ENCODE assay signal across 8 cellular contexts in genomic region chr1:154974808-154975408, GRCh38. TPM values are rescaled to one million over a fixed set of nuclear protein-coding genes. Genes with fewer than 3 reads are reported as not detected.
DNase-seq lines count a peak whose midpoint lies in the region; ATAC-seq, FAIRE-seq and TF ChIP-seq lines count a peak whose summit lies in the region.

No MANE protein-coding gene starts in this region.

- DNase-seq in BE2C (peak; percentile 94), GM19239 (ENCODE audit: insufficient read length, low spot score) (peak; percentile 65), NCI-H446 treated with DMSO at 0.1 percent for 48 hours (lab: John Stamatoyannopoulos, UW) (peak; percentile 96), colonic mucosa (peak; percentile 98)
- DNase-seq in activated CD4-positive, CD25-positive, alpha-beta regulatory T cell treated with anti-CD3 and anti-CD28 coated beads, Interleukin-2, amount 50 U/mL, for 72 hours: peak; percentile 92
- peak; percentile 88 to 90 for DNase-seq in stimulated activated CD4-positive, alpha-beta T cell treated with anti-CD3 and anti-CD28 coated beads, Interleukin-1b, Interleukin-23, amount 100 ng/mL, for 4 hours (ENCODE audit: low read depth in 2 of 2)

- no peak for FAIRE-seq in GM19239 (lab: Jason Lieb, UNC)

- H3K9ac ChIP-seq in colonic mucosa (ENCODE audit: low read depth in 2 of 2, low read length in 2 of 2): peak overlapping the region; percentile 53 to 99

- H3K4me1 ChIP-seq in BE2C: peaks cover 26% of the 10 kb centered on the region
- peaks cover 21% of the 10 kb centered on the region for H3K4me1 ChIP-seq in colonic mucosa

- H3K9me3 ChIP-seq in BE2C (no peaks in the 10 kb centered on the region), colonic mucosa (no peaks in the 10 kb centered on the region)

- H3K4me3 ChIP-seq in BE2C (ENCODE audit: low read depth, low read length): peak overlapping the region; percentile 85
- H3K4me3 ChIP-seq in colonic mucosa: peak overlapping the region; percentile 51

- no peak for TF ChIP-seq CTCF in BE2C (IDR thresholded peaks at IDR 0.05; ENCODE audit: low read depth, low read length)
- no peak for TF ChIP-seq CTCF in colonic mucosa (IDR thresholded peaks at IDR 0.05)

- H3K36me3 ChIP-seq in BE2C (peaks cover 9% of the 10 kb centered on the region), colonic mucosa (no peaks in the 10 kb centered on the region)

- H3K27me3 ChIP-seq in BE2C: no peaks in the 10 kb centered on the region
- no peaks in the 10 kb centered on the region for H3K27me3 ChIP-seq in colonic mucosa
- no peaks in the 10 kb centered on the region for H3K27me3 ChIP-seq in layer of hippocampus (ENCODE audit: control insufficient read depth, insufficient read depth, low read length)

- peak overlapping the region; percentile 96 for H3K27ac ChIP-seq in colonic mucosa
- H3K27ac ChIP-seq in layer of hippocampus (ENCODE audit: low read depth, low read length): peak overlapping the region; percentile 98

- ATAC-seq in HG03432 (IDR thresholded peaks at IDR 0.05; ENCODE audit: unreplicated experiment): peak; percentile 47

- intact Hi-C loops in colonic mucosa (cut with DNase I): no loop called here

RNA-seq across cellular contexts. Expression of gene CKS1B, which starts 0.4 kb away (rescaled TPM):
- polyA plus RNA-seq in BE2C (2012; ENCODE audit: insufficient read depth, insufficient read length, low read depth): 129 TPM
- total RNA-seq in colonic mucosa: 10 to 100 TPM; 49.5 to 76.5 TPM

RNA-seq across cellular contexts. Expression of gene SHC1, which starts 4.4 kb away (rescaled TPM):
- 263 TPM for polyA plus RNA-seq in BE2C (2012; ENCODE audit: insufficient read depth, insufficient read length, low read depth)
- 100 to 1,000 TPM in 1 of 2 donors, 10 to 100 TPM in 1; 98.3 to 104 TPM for total RNA-seq in colonic mucosa

RNA-seq across cellular contexts. Expression of gene FLAD1, which starts 8.2 kb away (rescaled TPM):
- 183 TPM for polyA plus RNA-seq in BE2C (2012; ENCODE audit: insufficient read depth, insufficient read length, low read depth)
- 10 to 100 TPM; 28.2 to 46.1 TPM for total RNA-seq in colonic mucosa

RNA-seq across cellular contexts. Expression of gene PYGO2, which starts 13.3 kb away (rescaled TPM):
- 57.8 TPM for polyA plus RNA-seq in BE2C (2012; ENCODE audit: insufficient read depth, insufficient read length, low read depth)
- total RNA-seq in colonic mucosa: 10 to 100 TPM; 25.8 to 33.8 TPM

RNA-seq across cellular contexts. Expression of gene LENEP, which starts 18.5 kb away (rescaled TPM):
- not detected for polyA plus RNA-seq in BE2C (2012; ENCODE audit: insufficient read depth, insufficient read length, low read depth)
- not detected for total RNA-seq in colonic mucosa

Comparison
In these comparisons a context has a peak if more than half of its experiments do, and no peak if none do; other contexts are left out.
1. Peak in every context shown above with its lines: DNase-seq, ATAC-seq, H3K4me3 ChIP-seq and H3K27ac ChIP-seq.